In genomic region chr11:78574386-78575381, GRCh38 we compare ENCODE assay signal across 1 cellular context.
A peak's percentile ranks its signal among the peaks of the same experiment; 100 is the strongest.
TF ChIP-seq lines count a peak whose summit lies in the region.

NARS2 (minus strand) TSS chr11:78574864; CDS start chr11:78574488, 376 bp downstream.

TF ChIP-seq in A549, 52 proteins besides CTCF, POLR2A, EP300 and RAD21 (continued from another document):
- TF ChIP-seq CBX2 (IDR thresholded peaks at IDR 0.05; ENCODE audit: borderline replicate concordance, low read depth) (no peak), TFCP2L1 (CRISPR knock-in tag; IDR thresholded peaks at IDR 0.05) (no peak), SREBF2 (IDR thresholded peaks at IDR 0.05) (no peak), HMGXB4 (CRISPR knock-in tag; IDR thresholded peaks at IDR 0.05; ENCODE audit: borderline replicate concordance) (no peak), CHD4 (IDR thresholded peaks at IDR 0.05; ENCODE audit: borderline replicate concordance) (no peak), TP53 (CRISPR knock-in tag; IDR thresholded peaks at IDR 0.05) (no peak), BCL3 (IDR thresholded peaks at IDR 0.05) (peak; percentile 90; the same call in 2 of the 3 replicates), CBX8 (IDR thresholded peaks at IDR 0.05) (no peak), RARB (CRISPR knock-in tag; IDR thresholded peaks at IDR 0.05) (no peak), FOXS1 (CRISPR knock-in tag; IDR thresholded peaks at IDR 0.05) (no peak), ZSCAN20 (CRISPR knock-in tag; IDR thresholded peaks at IDR 0.05) (no peak), CEBPB (IDR thresholded peaks at IDR 0.05) (peak in 1 of 2 experiments; percentile 54; a peak in 1 of 4 replicates), ZNF302 (CRISPR knock-in tag; IDR thresholded peaks at IDR 0.05) (no peak), GATA3 (IDR thresholded peaks at IDR 0.05; ENCODE audit: borderline replicate concordance) (0 out of 2 replicates have a peak, but pooled peaks have one; percentile 30), FOSL2 (IDR thresholded peaks at IDR 0.05) (no peak), FOSL2 (CRISPR knock-in tag; IDR thresholded peaks at IDR 0.05) (no peak), HES2 (IDR thresholded peaks at IDR 0.05) (no peak), ATOH8 (CRISPR knock-in tag; IDR thresholded peaks at IDR 0.05; ENCODE audit: low read depth) (no peak), KDM5A (IDR thresholded peaks at IDR 0.05) (no peak), EHF (CRISPR knock-in tag; IDR thresholded peaks at IDR 0.05) (no peak), NR3C1 (IDR thresholded peaks at IDR 0.05) (no peak), ELK1 (IDR thresholded peaks at IDR 0.05; ENCODE audit: low read depth, low read length) (no peak), EHMT2 (IDR thresholded peaks at IDR 0.05; ENCODE audit: low read depth) (no peak), NPAS2 (CRISPR knock-in tag; IDR thresholded peaks at IDR 0.05; ENCODE audit: borderline replicate concordance) (no peak), JUNB (IDR thresholded peaks at IDR 0.05) (no peak), CHD2 (IDR thresholded peaks at IDR 0.05; ENCODE audit: low read length, partially characterized antibody) (no peak), HEYL (CRISPR knock-in tag; IDR thresholded peaks at IDR 0.05) (no peak), HOXB5 (CRISPR knock-in tag; IDR thresholded peaks at IDR 0.05) (no peak), MYC (IDR thresholded peaks at IDR 0.05; ENCODE audit: borderline replicate concordance, low read length) (peak; percentile 80; the same call in 1 of the 2 replicates), MAZ (IDR thresholded peaks at IDR 0.05; ENCODE audit: borderline replicate concordance, low read depth, low read length) (no peak), PBX3 (IDR thresholded peaks at IDR 0.05) (0 out of 2 replicates have a peak, but pooled peaks have one; percentile 19), RCOR1 (IDR thresholded peaks at IDR 0.05; ENCODE audit: low read depth, low read length) (no peak)
TF ChIP-seq in A549: peak in this region for 9.
